13 cellular contexts compared by ENCODE assay signal in the genomic region with DNA sequence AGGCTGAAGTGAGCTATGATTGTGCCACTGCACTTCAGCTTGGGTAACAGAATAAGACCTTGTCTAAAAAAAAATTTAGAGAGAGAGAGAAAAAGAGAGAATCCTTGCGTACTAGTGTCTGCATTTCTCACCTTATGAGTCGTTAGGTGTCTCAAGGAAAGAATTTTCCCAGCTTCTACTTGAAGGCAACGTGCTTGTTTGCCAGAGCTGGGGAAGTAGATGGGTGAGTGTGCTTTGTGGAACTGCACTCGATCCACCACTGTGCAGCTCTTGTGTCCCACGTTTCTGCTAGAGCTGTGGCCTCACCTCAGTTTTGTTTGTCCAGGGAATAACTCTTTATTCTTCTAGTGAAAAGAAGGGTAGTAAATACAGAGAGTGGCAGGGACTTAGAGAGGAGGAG.
"Had no signal": no experiment of that assay in that cellular context is flagged by ENCODE, and none has a peak within 500 bp of the region (broad histone marks: within the 10 kb centered on the region; RNA-seq: fewer than 3 reads in every experiment).

No MANE protein-coding gene starts in this region.

- H3K36me3 ChIP-seq: colonic mucosa, right lobe of liver, spleen had no signal

- ATAC-seq: activated CD4-positive, alpha-beta T cell treated with anti-CD3 and anti-CD28 coated beads for 36 hours; activated CD8-positive, alpha-beta memory T cell treated with anti-CD3 and anti-CD28 coated beads, Interleukin-2, amount 10 ng/mL, durations not matched to agents 7 days and 5 days; right lobe of liver had no signal

- DNase-seq: activated CD4-positive, alpha-beta memory T cell treated with anti-CD3 and anti-CD28 coated beads for 36 hours; activated CD4-positive, alpha-beta T cell treated with anti-CD3 and anti-CD28 coated beads for 36 hours; activated CD8-positive, alpha-beta memory T cell treated with anti-CD3 and anti-CD28 coated beads, Interleukin-2, amount 10 ng/mL, durations not matched to agents 7 days and 5 days; activated naive CD4-positive, alpha-beta T cell treated with anti-CD3 and anti-CD28 coated beads, Interleukin-2, amount 10 ng/mL, durations not matched to agents 7 days and 5 days; activated T-cell treated with anti-CD3 and anti-CD28 coated beads, Interleukin-2, amount 50 U/mL, for 1 hour; central memory CD4-positive, alpha-beta T cell; colonic mucosa; foreskin fibroblast; right lobe of liver; spleen had no signal

- H3K4me3 ChIP-seq: colonic mucosa, right lobe of liver, spleen had no signal

- H3K4me1 Mint-ChIP-seq: activated naive CD4-positive, alpha-beta T cell treated with anti-CD3 and anti-CD28 coated beads, Interleukin-2, amount 10 ng/mL, durations not matched to agents 7 days and 5 days had no signal

- H3K9me3 ChIP-seq: colonic mucosa, right lobe of liver, spleen had no signal

- H3K36me3 Mint-ChIP-seq: activated CD4-positive, alpha-beta memory T cell treated with anti-CD3 and anti-CD28 coated beads for 36 hours; activated CD8-positive, alpha-beta memory T cell treated with anti-CD3 and anti-CD28 coated beads, Interleukin-2, amount 10 ng/mL, durations not matched to agents 7 days and 5 days; activated naive CD4-positive, alpha-beta T cell treated with anti-CD3 and anti-CD28 coated beads, Interleukin-2, amount 10 ng/mL, durations not matched to agents 7 days and 5 days had no signal

- H3K27ac ChIP-seq: colonic mucosa, right lobe of liver, spleen, VCaP had no signal

- H3K27me3 Mint-ChIP-seq: activated CD4-positive, alpha-beta memory T cell treated with anti-CD3 and anti-CD28 coated beads for 36 hours; activated CD8-positive, alpha-beta memory T cell treated with anti-CD3 and anti-CD28 coated beads, Interleukin-2, amount 10 ng/mL, durations not matched to agents 7 days and 5 days; activated naive CD4-positive, alpha-beta T cell treated with anti-CD3 and anti-CD28 coated beads, Interleukin-2, amount 10 ng/mL, durations not matched to agents 7 days and 5 days had no signal

- H3K9me3 Mint-ChIP-seq: activated CD4-positive, alpha-beta memory T cell treated with anti-CD3 and anti-CD28 coated beads for 36 hours; activated naive CD4-positive, alpha-beta T cell treated with anti-CD3 and anti-CD28 coated beads, Interleukin-2, amount 10 ng/mL, durations not matched to agents 7 days and 5 days had no signal

- H3K27me3 ChIP-seq: colonic mucosa, right lobe of liver, spleen had no signal

- H3K4me1 ChIP-seq: colonic mucosa, right lobe of liver had no signal

- H3K27ac Mint-ChIP-seq: activated CD4-positive, alpha-beta memory T cell treated with anti-CD3 and anti-CD28 coated beads for 36 hours; activated CD4-positive, alpha-beta T cell treated with anti-CD3 and anti-CD28 coated beads for 36 hours; activated CD8-positive, alpha-beta memory T cell treated with anti-CD3 and anti-CD28 coated beads, Interleukin-2, amount 10 ng/mL, durations not matched to agents 7 days and 5 days; activated naive CD4-positive, alpha-beta T cell treated with anti-CD3 and anti-CD28 coated beads, Interleukin-2, amount 10 ng/mL, durations not matched to agents 7 days and 5 days; activated T-helper 2 cell treated with anti-CD3 and anti-CD28 coated beads, Interferon-gamma antibody, Interleukin-2, Interleukin-4, amounts not matched to agents 10 μg/mL and 5 μg/mL and 100 μg/mL, durations not matched to agents 14 hours and 24 hours and 36 hours had no signal

- H3K4me3 Mint-ChIP-seq: activated CD4-positive, alpha-beta memory T cell treated with anti-CD3 and anti-CD28 coated beads for 36 hours; activated CD4-positive, alpha-beta T cell treated with anti-CD3 and anti-CD28 coated beads for 36 hours; activated CD8-positive, alpha-beta memory T cell treated with anti-CD3 and anti-CD28 coated beads, Interleukin-2, amount 10 ng/mL, durations not matched to agents 7 days and 5 days; activated naive CD4-positive, alpha-beta T cell treated with anti-CD3 and anti-CD28 coated beads, Interleukin-2, amount 10 ng/mL, durations not matched to agents 7 days and 5 days; neural crest cell had no signal
